In genomic region chr7:2109936-2110585, GRCh38 we compare ENCODE assay signal across 2 cellular contexts.
TF ChIP-seq lines count a peak whose summit lies in the region.

No MANE protein-coding gene starts in this region.

TF ChIP-seq in SK-N-SH, 30 proteins besides CTCF, POLR2A, EP300 and RAD21 (continued from another document and continues in another):
- TF ChIP-seq REST (IDR thresholded peaks at IDR 0.05; ENCODE audit: low read depth, low read length) (0 out of 2 replicates have a peak, but pooled peaks have one; percentile 68), POLR2AphosphoS5 (IDR thresholded peaks at IDR 0.05; ENCODE audit: low read depth, low read length) (peak; percentile 61; the same call in 1 of the 2 replicates), ZBTB33 (IDR thresholded peaks at IDR 0.05; ENCODE audit: borderline replicate concordance, low read depth) (no peak), MAX (IDR thresholded peaks at IDR 0.05; ENCODE audit: low read depth) (peak; percentile 74), MXI1 (IDR thresholded peaks at IDR 0.05; ENCODE audit: low read depth, low read length) (no peak), SMC3 (IDR thresholded peaks at IDR 0.05; ENCODE audit: low read depth, low read length) (no peak), EZH2phosphoT487 (IDR thresholded peaks at IDR 0.05; ENCODE audit: borderline replicate concordance, low read depth) (no peak), USF1 (IDR thresholded peaks at IDR 0.05; ENCODE audit: borderline replicate concordance, low read depth) (no peak), MEF2A (IDR thresholded peaks at IDR 0.05; ENCODE audit: borderline replicate concordance, low read depth) (no peak), NRF1 (IDR thresholded peaks at IDR 0.05; ENCODE audit: low read depth, low read length) (no peak), TAF1 (IDR thresholded peaks at IDR 0.05; ENCODE audit: borderline replicate concordance, low read depth, low read length) (0 out of 2 replicates have a peak, but pooled peaks have one; percentile 38), CHD2 (IDR thresholded peaks at IDR 0.05; ENCODE audit: low read length, partially characterized antibody) (no peak), PBX3 (IDR thresholded peaks at IDR 0.05) (peak; percentile 59; the same call in 1 of the 2 replicates), FOXM1 (IDR thresholded peaks at IDR 0.05; ENCODE audit: low read depth) (no peak), JUND (IDR thresholded peaks at IDR 0.05) (no peak; the same call in 1 of the 2 replicates), TCF12 (IDR thresholded peaks at IDR 0.05) (peak; percentile 68), TEAD4 (IDR thresholded peaks at IDR 0.05; ENCODE audit: borderline replicate concordance, insufficient read depth) (no peak), SIN3A (IDR thresholded peaks at IDR 0.05; ENCODE audit: borderline replicate concordance, low read depth, low read length) (no peak), YY1 (IDR thresholded peaks at IDR 0.05; ENCODE audit: low read depth) (no peak), FOXJ3 (CRISPR knock-in tag; IDR thresholded peaks at IDR 0.05) (no peak), ELF1 (IDR thresholded peaks at IDR 0.05) (no peak), USF2 (IDR thresholded peaks at IDR 0.05; ENCODE audit: borderline replicate concordance, low read depth, low read length) (no peak), NFIC (IDR thresholded peaks at IDR 0.05; ENCODE audit: borderline replicate concordance) (peak; percentile 53; the same call in 1 of the 2 replicates), GATA2 (CRISPR knock-in tag; IDR thresholded peaks at IDR 0.05) (no peak)

TF ChIP-seq in GM12878, 131 proteins besides CTCF, POLR2A, EP300 and RAD21 (continued from another document):
- TF ChIP-seq YY1 (IDR thresholded peaks at IDR 0.05; ENCODE audit: low read depth, low read length) (peak; percentile 52; the same call in 1 of the 2 replicates), MEF2B (IDR thresholded peaks at IDR 0.05; ENCODE audit: partially characterized antibody, poor library complexity, severe bottlenecking) (no peak), SIN3A (IDR thresholded peaks at IDR 0.05; ENCODE audit: low read depth, low read length) (no peak), HCFC1 (IDR thresholded peaks at IDR 0.05; ENCODE audit: low read length) (no peak), TAF1 (IDR thresholded peaks at IDR 0.05; ENCODE audit: borderline replicate concordance, low read depth, low read length) (no peak), CREB1 (IDR thresholded peaks at IDR 0.05; ENCODE audit: low read depth) (0 out of 2 replicates have a peak, but pooled peaks have one; percentile 22), ZNF687 (IDR thresholded peaks at IDR 0.05) (peak; percentile 70), CBX5 (IDR thresholded peaks at IDR 0.05; ENCODE audit: low read depth) (no peak), CEBPZ (IDR thresholded peaks at IDR 0.05; ENCODE audit: low read depth, low read length) (no peak), TCF12 (IDR thresholded peaks at IDR 0.05; ENCODE audit: low read depth, low read length) (no peak), BHLHE40 (IDR thresholded peaks at IDR 0.05; ENCODE audit: borderline replicate concordance in 1 of 2, low read depth in 2 of 2, low read length in 1 of 2) (no peak), CREM (IDR thresholded peaks at IDR 0.05; ENCODE audit: low read depth) (0 out of 2 replicates have a peak, but pooled peaks have one; percentile 33)
